Comparison of ENCODE assay signal across 26 cellular contexts in the genomic region with DNA sequence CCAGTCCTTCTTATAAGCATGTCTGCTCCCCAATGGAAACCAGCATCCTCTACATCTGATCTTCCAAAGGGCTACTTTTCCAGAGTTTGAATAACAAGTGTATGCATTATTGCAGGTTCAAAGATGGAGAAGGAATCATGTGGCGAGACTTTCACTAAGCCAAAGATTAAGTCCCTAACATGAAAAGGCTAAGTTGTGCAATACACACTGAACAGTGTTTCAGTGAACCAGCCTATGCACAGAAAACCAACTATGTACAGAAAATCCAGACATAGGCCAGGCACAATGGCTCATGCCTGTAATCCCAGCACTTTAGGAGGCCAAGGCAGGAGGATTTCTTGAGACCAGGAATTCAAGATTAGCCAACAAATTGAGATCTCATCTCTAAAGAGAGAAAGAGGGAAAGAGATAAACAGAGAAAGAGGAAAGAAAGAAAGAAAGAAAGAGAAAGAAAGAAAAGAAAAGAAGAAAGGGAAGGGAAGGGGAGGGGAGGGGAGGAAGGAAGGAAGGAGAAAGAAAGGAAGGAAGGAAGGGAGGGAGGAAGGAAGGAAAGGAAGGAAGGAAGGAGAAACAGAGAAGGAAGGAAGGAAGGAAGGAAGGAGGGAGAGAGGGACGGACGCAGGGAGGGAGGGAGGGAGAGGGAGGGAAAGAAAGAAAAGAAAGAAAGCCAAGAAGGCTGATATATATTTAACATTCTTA.
"Had no signal": no experiment of that assay in that cellular context is flagged by ENCODE, and none has a peak within 500 bp of the region (broad histone marks: within the 10 kb centered on the region; RNA-seq: fewer than 3 reads in every experiment).

No MANE protein-coding gene starts in this region.

- H3K27ac ChIP-seq: left lung, lower lobe of right lung, ovary, right atrium auricular region, skin epidermis, tibial nerve, uterus had no signal

- H3K9me3 Mint-ChIP-seq: type B pancreatic cell had no signal

- ATAC-seq: left colon; left lung; lower lobe of right lung; naive thymus-derived CD8-positive, alpha-beta T cell; sciatic nerve; stimulated activated memory B cell treated with anti-CD40 and anti-IgM and Interleukin-4, amounts not matched to agents 10 μg/mL and 1 μg/mL and 100 μg/mL, for 72 hours; stimulated activated naive CD8-positive, alpha-beta T cell treated with anti-CD3 and anti-CD28 coated beads, Interleukin-15, amount 100 ng/mL, for 72 hours had no signal

- H3K4me3 Mint-ChIP-seq: naive thymus-derived CD8-positive, alpha-beta T cell; nephron; stimulated activated memory B cell treated with anti-CD40 and anti-IgM and Interleukin-4, amounts not matched to agents 10 μg/mL and 1 μg/mL and 100 μg/mL, for 72 hours; stimulated activated naive CD8-positive, alpha-beta T cell treated with anti-CD3 and anti-CD28 coated beads, Interleukin-15, amount 100 ng/mL, for 72 hours; type B pancreatic cell had no signal

- H3K36me3 Mint-ChIP-seq: type B pancreatic cell had no signal

- H3K4me1 ChIP-seq: left lung, lower lobe of right lung, right atrium auricular region, uterus had no signal

- H3K27ac Mint-ChIP-seq: nephron; progenitor cell of endocrine pancreas; stimulated activated memory B cell treated with anti-CD40 and anti-IgM and Interleukin-4, amounts not matched to agents 10 μg/mL and 1 μg/mL and 100 μg/mL, for 72 hours; stimulated activated naive CD8-positive, alpha-beta T cell treated with anti-CD3 and anti-CD28 coated beads, Interleukin-15, amount 100 ng/mL, for 72 hours; type B pancreatic cell had no signal

- DNase-seq: hippocampal formation; kidney glomerular epithelial cell; left colon; left lung; lower lobe of right lung; mammary epithelial cell; mesenchymal stem cell; naive thymus-derived CD8-positive, alpha-beta T cell; ovary; stimulated activated CD4-positive, alpha-beta T cell treated with anti-CD3 and anti-CD28 coated beads, Interleukin-1b, Interleukin-23, amount 100 ng/mL, for 48 hours; stimulated activated CD4-positive, alpha-beta T cell treated with anti-CD3 and anti-CD28 coated beads, Interleukin-2, amount 100 ng/mL, for 48 hours; stimulated activated CD4-positive, alpha-beta T cell treated with anti-CD3 and anti-CD28 coated beads, Interleukin-4, amount 100 ng/mL, for 4 hours; stimulated activated CD8-positive, alpha-beta memory T cell treated with anti-CD3 and anti-CD28 coated beads, Interleukin-4, amount 100 ng/mL, for 48 hours; stimulated activated naive CD4-positive, alpha-beta T cell treated with Interleukin-2 at 50 U/mL for 16 hours; stimulated activated naive CD8-positive, alpha-beta T cell treated with anti-CD3 and anti-CD28 coated beads, Interleukin-15, amount 100 ng/mL, for 72 hours; substantia nigra; uterus had no signal

- H3K4me1 Mint-ChIP-seq: nephron; stimulated activated memory B cell treated with anti-CD40 and anti-IgM and Interleukin-4, amounts not matched to agents 10 μg/mL and 1 μg/mL and 100 μg/mL, for 72 hours; stimulated activated naive CD8-positive, alpha-beta T cell treated with anti-CD3 and anti-CD28 coated beads, Interleukin-15, amount 100 ng/mL, for 72 hours had no signal

- H3K27me3 ChIP-seq: left lung, ovary, right atrium auricular region, tibial nerve, uterus had no signal

- H3K9me3 ChIP-seq: lower lobe of right lung, ovary had no signal

- H3K27me3 Mint-ChIP-seq: progenitor cell of endocrine pancreas; stimulated activated memory B cell treated with anti-CD40 and anti-IgM and Interleukin-4, amounts not matched to agents 10 μg/mL and 1 μg/mL and 100 μg/mL, for 72 hours; stimulated activated naive CD8-positive, alpha-beta T cell treated with anti-CD3 and anti-CD28 coated beads, Interleukin-15, amount 100 ng/mL, for 72 hours; type B pancreatic cell had no signal

- H3K36me3 ChIP-seq: left lung, lower lobe of right lung, ovary, right atrium auricular region, uterus had no signal

- H3K4me3 ChIP-seq: left lung, lower lobe of right lung, ovary, right atrium auricular region, skin epidermis, tibial nerve, uterus had no signal

- FAIRE-seq: keratinocyte had no signal
